8 cellular contexts compared by ENCODE assay signal in the genomic region with DNA sequence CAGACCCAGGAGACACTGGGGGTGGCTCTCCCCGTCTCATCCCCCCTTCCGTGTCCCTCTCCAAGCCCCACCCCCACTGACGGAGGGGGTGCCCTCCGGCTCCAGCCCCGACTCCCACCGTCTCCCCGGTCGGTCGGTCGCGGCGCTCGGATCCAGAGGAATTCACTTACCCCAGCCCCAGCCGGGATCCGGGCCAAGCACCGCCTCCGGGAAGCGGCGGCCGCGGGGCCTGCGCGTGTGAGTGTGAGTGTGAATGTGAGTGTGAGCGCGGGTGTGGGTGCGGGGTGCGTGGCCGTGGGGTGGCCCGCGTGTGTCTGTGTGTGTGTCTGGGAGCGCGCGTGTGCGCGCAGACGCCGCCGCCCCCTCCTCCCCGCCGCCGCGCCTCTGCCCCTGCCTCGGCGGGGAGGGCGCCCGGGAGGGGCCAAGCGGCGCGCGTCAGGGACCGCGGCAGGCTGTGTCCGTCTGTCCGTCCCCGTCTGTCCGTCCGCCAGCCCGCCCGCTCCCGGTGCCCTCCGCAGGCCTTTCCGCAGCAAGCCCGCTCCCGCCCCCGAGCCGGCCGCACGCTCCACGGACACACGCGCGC. TPM values are rescaled to one million over a fixed set of nuclear protein-coding genes. Genes with fewer than 3 reads are reported as not detected.
DNase-seq lines count a peak whose midpoint lies in the region; ATAC-seq and TF ChIP-seq lines count a peak whose summit lies in the region.

A gene with protein sequence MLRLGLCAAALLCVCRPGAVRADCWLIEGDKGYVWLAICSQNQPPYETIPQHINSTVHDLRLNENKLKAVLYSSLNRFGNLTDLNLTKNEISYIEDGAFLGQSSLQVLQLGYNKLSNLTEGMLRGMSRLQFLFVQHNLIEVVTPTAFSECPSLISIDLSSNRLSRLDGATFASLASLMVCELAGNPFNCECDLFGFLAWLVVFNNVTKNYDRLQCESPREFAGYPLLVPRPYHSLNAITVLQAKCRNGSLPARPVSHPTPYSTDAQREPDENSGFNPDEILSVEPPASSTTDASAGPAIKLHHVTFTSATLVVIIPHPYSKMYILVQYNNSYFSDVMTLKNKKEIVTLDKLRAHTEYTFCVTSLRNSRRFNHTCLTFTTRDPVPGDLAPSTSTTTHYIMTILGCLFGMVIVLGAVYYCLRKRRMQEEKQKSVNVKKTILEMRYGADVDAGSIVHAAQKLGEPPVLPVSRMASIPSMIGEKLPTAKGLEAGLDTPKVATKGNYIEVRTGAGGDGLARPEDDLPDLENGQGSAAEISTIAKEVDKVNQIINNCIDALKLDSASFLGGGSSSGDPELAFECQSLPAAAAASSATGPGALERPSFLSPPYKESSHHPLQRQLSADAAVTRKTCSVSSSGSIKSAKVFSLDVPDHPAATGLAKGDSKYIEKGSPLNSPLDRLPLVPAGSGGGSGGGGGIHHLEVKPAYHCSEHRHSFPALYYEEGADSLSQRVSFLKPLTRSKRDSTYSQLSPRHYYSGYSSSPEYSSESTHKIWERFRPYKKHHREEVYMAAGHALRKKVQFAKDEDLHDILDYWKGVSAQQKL (minus strand): TSS at position 352 of the 583 bp plus-strand sequence. CDS start 51,945 bp downstream, outside the sequence.

- DNase-seq in NT2/D1 (ENCODE audit: low read depth, low spot score) (no peak), epithelial cell of proximal tubule (ENCODE audit: low read depth) (no peak), osteoblast (ENCODE audit: insufficient read length, low spot score, missing footprints) (peak; percentile 93), UCSD-AML1 (lab: John Stamatoyannopoulos, UW; ENCODE audit: unreplicated experiment) (no peak), SW 1271 (lab: John Stamatoyannopoulos, UW) (no peak), COLO829 (ENCODE audit: low spot score) (no peak)

- H3K4me3 ChIP-seq in BLaER1 (peak within 1 kb of the TSS; percentile 63), NT2/D1 (ENCODE audit: insufficient read length, low read depth) (peak within 1 kb of the TSS; percentile 40), epithelial cell of proximal tubule (ENCODE audit: low read depth, low read length) (peak within 1 kb of the TSS; percentile 73), osteoblast (ENCODE audit: insufficient read depth, low read length) (peak within 1 kb of the TSS; percentile 61)

- no peak for ATAC-seq in GM19328 (IDR thresholded peaks at IDR 0.05; ENCODE audit: unreplicated experiment)

- H3K79me2 ChIP-seq in osteoblast (ENCODE audit: insufficient read depth, low read length), result no peaks in the 10 kb centered on the region

- H3K9me3 ChIP-seq in BLaER1, result peaks cover 1% of the 10 kb centered on the region; the same call in 1 of the 2 replicates
- no peaks in the 10 kb centered on the region for H3K9me3 ChIP-seq in NT2/D1 (ENCODE audit: insufficient read depth, low read length)
- H3K9me3 ChIP-seq in osteoblast (ENCODE audit: low read depth, low read length), result no peaks in the 10 kb centered on the region

- no peak within 1 kb of the TSS for H3K27ac ChIP-seq in BLaER1
- no peak within 1 kb of the TSS for H3K27ac ChIP-seq in osteoblast (ENCODE audit: low read depth, low read length)

- no peak within 1 kb of the TSS for H2AFZ ChIP-seq in osteoblast (ENCODE audit: low read length)

- H3K27me3 ChIP-seq in BLaER1 (peaks cover 70% of the 10 kb centered on the region), NT2/D1 (ENCODE audit: insufficient read depth, insufficient read length) (peaks cover 46% of the 10 kb centered on the region), osteoblast (ENCODE audit: insufficient read depth, low read length) (peaks cover 50% of the 10 kb centered on the region)

- H3K9ac ChIP-seq in BLaER1 (no peak within 1 kb of the TSS), NT2/D1 (ENCODE audit: insufficient read length, low read depth) (peak within 1 kb of the TSS; percentile 61)

- H4K20me1 ChIP-seq in BLaER1, result peaks cover 61% of the 10 kb centered on the region
- H4K20me1 ChIP-seq in osteoblast (ENCODE audit: insufficient read depth, low read length), result peaks cover 6% of the 10 kb centered on the region

- TF ChIP-seq CTCF in epithelial cell of proximal tubule (conservative IDR thresholded peaks at IDR 0.05; ENCODE audit: low read depth, low read length) (no peak), osteoblast (IDR thresholded peaks at IDR 0.05; ENCODE audit: extremely low read depth, low read depth, low read length) (no peak)

- H3K4me2 ChIP-seq in BLaER1 (peak within 1 kb of the TSS; percentile 92), osteoblast (ENCODE audit: insufficient read depth, low read length) (peak within 1 kb of the TSS; percentile 53)

- peaks cover 57% of the 10 kb centered on the region for H3K4me1 ChIP-seq in BLaER1
- H3K4me1 ChIP-seq in NT2/D1 (ENCODE audit: insufficient read depth, insufficient read length), result peaks cover 17% of the 10 kb centered on the region
- H3K4me1 ChIP-seq in osteoblast (ENCODE audit: insufficient read depth, low read length), result peaks cover 10% of the 10 kb centered on the region

- H3K36me3 ChIP-seq in BLaER1 (no peaks in the 10 kb centered on the region), NT2/D1 (ENCODE audit: insufficient read depth, insufficient read length, low read length) (no peaks in the 10 kb centered on the region), osteoblast (ENCODE audit: insufficient read depth, low read length) (no peaks in the 10 kb centered on the region)

RNA-seq across cellular contexts. Expression of the gene that starts here (rescaled TPM):
- total RNA-seq in epithelial cell of proximal tubule (4.6 and 11.7 TPM in 2 replicates), osteoblast (under 0.01 and 0.29 TPM in 2 replicates)

Comparison
In these comparisons a context has a peak if more than half of its experiments do, and no peak if none do; other contexts are left out.
1. Peak in DNase-seq, H3K4me3 ChIP-seq and H3K4me2 ChIP-seq in osteoblast; RNA of the gene not detected or under 1 TPM.